Comparison of ENCODE assay signal across 1 cellular context in genomic region chr21:31194510-31195293, GRCh38.
A peak's percentile ranks its signal among the peaks of the same experiment; 100 is the strongest.
TF ChIP-seq lines count a peak whose summit lies in the region.

No MANE protein-coding gene starts in this region.

TF ChIP-seq in HEK293, 187 proteins besides CTCF, POLR2A, EP300 and RAD21 (continued from another document):
- TF ChIP-seq ZNF184 (tag by site-specific recombination; IDR thresholded peaks at IDR 0.05) = no peak
- TF ChIP-seq TCF7L2 (IDR thresholded peaks at IDR 0.05; ENCODE audit: borderline replicate concordance, low read depth, low read length) = peak; percentile 70
- TF ChIP-seq OSR2 (tag by site-specific recombination; IDR thresholded peaks at IDR 0.05) = peak; percentile 75
- 0 out of 2 replicates have a peak, but pooled peaks have one; percentile 29 for TF ChIP-seq ZBTB44 (tag by site-specific recombination; IDR thresholded peaks at IDR 0.05)
- TF ChIP-seq GLIS1 (tag by site-specific recombination; IDR thresholded peaks at IDR 0.05) = peak; percentile 74
- no peak for TF ChIP-seq ZNF157 (tag by site-specific recombination; IDR thresholded peaks at IDR 0.05)
- TF ChIP-seq ZBTB49 (tag by site-specific recombination; IDR thresholded peaks at IDR 0.05; ENCODE audit: low read depth) = no peak
- TF ChIP-seq ZNF350 (tag by site-specific recombination; IDR thresholded peaks at IDR 0.05) = no peak
- peak; percentile 26; the same call in 1 of the 2 replicates for TF ChIP-seq ZNF600 (tag by site-specific recombination; IDR thresholded peaks at IDR 0.05)
- TF ChIP-seq FEZF1 (tag by site-specific recombination; IDR thresholded peaks at IDR 0.05) = peak; percentile 50
- 0 out of 2 replicates have a peak, but pooled peaks have one; percentile 51 for TF ChIP-seq OVOL3 (tag by site-specific recombination; IDR thresholded peaks at IDR 0.05)
- TF ChIP-seq KLF7 (tag by site-specific recombination; IDR thresholded peaks at IDR 0.05; ENCODE audit: borderline replicate concordance) = no peak
- peak; percentile 83 for TF ChIP-seq PRDM6 (tag by site-specific recombination; IDR thresholded peaks at IDR 0.05)
